ENCODE assay signal across 10 cellular contexts in the genomic region with DNA sequence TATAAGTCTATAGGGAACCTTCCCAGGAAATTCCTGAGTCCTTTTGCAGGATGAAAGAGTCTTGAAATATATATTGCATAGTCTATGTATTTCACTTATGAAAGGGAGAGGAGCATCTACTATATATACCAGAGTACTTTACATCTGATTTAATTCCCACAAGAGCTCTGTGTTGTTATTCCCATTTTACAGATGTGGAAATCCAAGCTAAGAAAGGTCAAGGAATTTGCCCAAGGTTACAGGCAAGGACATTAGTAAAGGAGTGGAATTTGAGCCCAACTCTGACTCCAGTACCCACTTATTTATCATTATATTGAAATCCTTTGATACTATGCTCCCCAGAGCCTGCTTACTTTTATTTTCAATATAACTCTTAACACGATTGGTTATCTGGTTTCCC. TPM values are rescaled to one million over a fixed set of nuclear protein-coding genes. Genes with fewer than 3 reads are reported as not detected.
DNase-seq lines count a peak whose midpoint lies in the region; TF ChIP-seq lines count a peak whose summit lies in the region.
"Had no signal": no experiment of that assay in that cellular context is flagged by ENCODE, and none has a peak within 500 bp of the region (broad histone marks: within the 10 kb centered on the region; RNA-seq: fewer than 3 reads in every experiment).

No MANE protein-coding gene starts in this region.

- no peak for DNase-seq in activated CD4-positive, alpha-beta T cell treated with anti-CD3 and anti-CD28 coated beads, Interleukin-2, amount 10 ng/mL, durations not matched to agents 7 days and 5 days
- no peak for DNase-seq in activated CD4-positive, alpha-beta T cell treated with anti-CD3 and anti-CD28 coated beads for 1 hour
- DNase-seq in adipocyte (ENCODE audit: low read depth), result no peak
- no peak for DNase-seq in UCSD-AML1 (lab: John Stamatoyannopoulos, UW; ENCODE audit: unreplicated experiment)
- DNase-seq in NOMO-1 treated with DMSO at 0.1 percent for 48 hours (lab: John Stamatoyannopoulos, UW; ENCODE audit: unreplicated experiment), result no peak
- no peak for DNase-seq in GOT3 (lab: John Stamatoyannopoulos, UW)
- DNase-seq: NCI-H1436 had no signal

- 23% methylated on average over 1 of the region's 1 CpG for WGBS in liver

- H3K9me3 Mint-ChIP-seq in activated CD4-positive, alpha-beta T cell treated with anti-CD3 and anti-CD28 coated beads, Interleukin-2, amount 10 ng/mL, durations not matched to agents 7 days and 5 days, result no peaks in the 10 kb centered on the region

- CTCF ChIA-PET in activated CD4-positive, alpha-beta T cell treated with anti-CD3 and anti-CD28 coated beads, Interleukin-2, amount 10 ng/mL, durations not matched to agents 7 days and 5 days (lab: Charles Lee), result interaction anchor here (1.2 kb wide), 1 partner anchor 273 kb away, joined by 3 read pairs; no protein-coding TSS in a partner anchor

- peaks cover 40% of the 10 kb centered on the region for H3K4me1 Mint-ChIP-seq in activated CD4-positive, alpha-beta T cell treated with anti-CD3 and anti-CD28 coated beads, Interleukin-2, amount 10 ng/mL, durations not matched to agents 7 days and 5 days

- POLR2A ChIA-PET in activated CD4-positive, alpha-beta T cell treated with anti-CD3 and anti-CD28 coated beads, Interleukin-2, amount 10 ng/mL, durations not matched to agents 7 days and 5 days (lab: Charles Lee), result no interaction called here

- H3K27me3 Mint-ChIP-seq in activated CD4-positive, alpha-beta T cell treated with anti-CD3 and anti-CD28 coated beads, Interleukin-2, amount 10 ng/mL, durations not matched to agents 7 days and 5 days, result no peaks in the 10 kb centered on the region

- H3K27me3 ChIP-seq in adipocyte (replicated peaks; ENCODE audit: control insufficient read depth, insufficient read depth, low read length), result no peaks in the 10 kb centered on the region
- H3K27me3 ChIP-seq in liver (ENCODE audit: control insufficient read depth in 4 of 4, insufficient read depth in 4 of 4, low read length in 3 of 4), result no peaks in the 10 kb centered on the region
- H3K27me3 ChIP-seq in subcutaneous abdominal adipose tissue (ENCODE audit: control insufficient read depth in 5 of 5, insufficient read depth in 4 of 5, low read length in 5 of 5), result no peaks in the 10 kb centered on the region

- H3K4me1 ChIP-seq in adipocyte (ENCODE audit: control insufficient read depth, insufficient read depth, low read length), result peaks cover 32% of the 10 kb centered on the region
- H3K4me1 ChIP-seq in liver (ENCODE audit: control insufficient read depth in 4 of 4, insufficient read depth in 4 of 4, low read length in 3 of 4), result peaks cover 5 to 54% (median 29%) of the 10 kb centered on the region in 4 donors
- peaks cover 6 to 68% (median 53%) of the 10 kb centered on the region in 5 donors for H3K4me1 ChIP-seq in subcutaneous abdominal adipose tissue (ENCODE audit: control insufficient read depth in 5 of 5, insufficient read depth in 5 of 5, low read length in 5 of 5)

- no peak for TF ChIP-seq RAD21 in liver (IDR thresholded peaks at IDR 0.05)

- no peak overlapping the region for H3K27ac ChIP-seq in liver (ENCODE audit: low read depth in 1 of 2, low read length in 2 of 2)
- H3K27ac ChIP-seq in subcutaneous abdominal adipose tissue (ENCODE audit: low read depth, low read length), result no peak overlapping the region

- H3K36me3 Mint-ChIP-seq in activated CD4-positive, alpha-beta T cell treated with anti-CD3 and anti-CD28 coated beads, Interleukin-2, amount 10 ng/mL, durations not matched to agents 7 days and 5 days (ENCODE audit: low read depth), result peaks cover 8% of the 10 kb centered on the region

- H3K4me3 ChIP-seq in adipocyte (ENCODE audit: low read length), result peak overlapping the region; percentile 98
- peak overlapping the region in 2 of 3 donors; percentile 40 to 89 for H3K4me3 ChIP-seq in liver (ENCODE audit: low read depth in 1 of 3, low read length in 3 of 3)
- peak overlapping the region; percentile 90 to 97 (median 94) for H3K4me3 ChIP-seq in subcutaneous abdominal adipose tissue (ENCODE audit: low read depth in 1 of 5, low read length in 5 of 5)
- H3K4me3 ChIP-seq: lung had no signal

- peaks cover 5% of the 10 kb centered on the region for H3K36me3 ChIP-seq in adipocyte (ENCODE audit: control insufficient read depth, insufficient read depth, low read length, severe bottlenecking)
- H3K36me3 ChIP-seq in liver (ENCODE audit: control insufficient read depth in 4 of 4, insufficient read depth in 3 of 4, low read depth in 1 of 4, low read length in 3 of 4), result peaks cover 0 to 1% (median 0%) of the 10 kb centered on the region in 4 donors
- H3K36me3 ChIP-seq in subcutaneous abdominal adipose tissue (ENCODE audit: control insufficient read depth in 5 of 5, insufficient read depth in 5 of 5, low read length in 5 of 5), result peaks cover 0 to 2% (median 0%) of the 10 kb centered on the region in 5 donors

- H3K9me3 ChIP-seq in adipocyte (ENCODE audit: control insufficient read depth, low read length) (no peaks in the 10 kb centered on the region), liver (ENCODE audit: control insufficient read depth in 4 of 4, low read length in 3 of 4) (no peaks in the 10 kb centered on the region), subcutaneous abdominal adipose tissue (ENCODE audit: control insufficient read depth in 5 of 5, low read length in 5 of 5) (no peaks in the 10 kb centered on the region)

- H3K4me3 Mint-ChIP-seq in activated CD4-positive, alpha-beta T cell treated with anti-CD3 and anti-CD28 coated beads, Interleukin-2, amount 10 ng/mL, durations not matched to agents 7 days and 5 days, result peak overlapping the region; percentile 57

- no peak overlapping the region for H3K27ac Mint-ChIP-seq in activated CD4-positive, alpha-beta T cell treated with anti-CD3 and anti-CD28 coated beads, Interleukin-2, amount 10 ng/mL, durations not matched to agents 7 days and 5 days

- no peak for TF ChIP-seq CTCF in liver (IDR thresholded peaks at IDR 0.05; ENCODE audit: low read depth, low read length, missing input control)

- H3K9ac ChIP-seq in adipocyte (ENCODE audit: low read length) (peak overlapping the region; percentile 97), liver (ENCODE audit: low read depth in 1 of 2, low read length in 2 of 2) (no peak overlapping the region), subcutaneous abdominal adipose tissue (ENCODE audit: low read length in 5 of 5) (peak overlapping the region in 4 of 5 donors; percentile 21 to 99 (median 82))

TF ChIP-seq in liver, 16 proteins besides CTCF, POLR2A, EP300 and RAD21:
- TF ChIP-seq RXRA (IDR thresholded peaks at IDR 0.05) (no peak), MAX (IDR thresholded peaks at IDR 0.05) (no peak), TAF1 (conservative IDR thresholded peaks at IDR 0.05) (no peak), REST (IDR thresholded peaks at IDR 0.05) (no peak), FOXA2 (IDR thresholded peaks at IDR 0.05) (no peak), ZBTB33 (IDR thresholded peaks at IDR 0.05) (no peak), HNF4G (IDR thresholded peaks at IDR 0.05) (no peak), HNF4A (conservative IDR thresholded peaks at IDR 0.05) (no peak), YY1 (IDR thresholded peaks at IDR 0.05) (no peak)
TF ChIP-seq in liver: peak in this region for 0.

RNA-seq across cellular contexts. Expression of gene SESN1, which starts 2.6 kb away (rescaled TPM):
- total RNA-seq in activated CD4-positive, alpha-beta T cell treated with anti-CD3 and anti-CD28 coated beads, Interleukin-2, amount 10 ng/mL, durations not matched to agents 7 days and 5 days, result 10 to 100 TPM; 19.9 to 21.6 TPM
- total RNA-seq in liver, result 10 to 100 TPM; 14.1 to 17.0 TPM
- 1 to 10 TPM; 6.2 to 7.9 TPM for polyA plus RNA-seq in liver

RNA-seq across cellular contexts. Expression of gene CEP57L1, which starts 3.2 kb away (rescaled TPM):
- total RNA-seq in activated CD4-positive, alpha-beta T cell treated with anti-CD3 and anti-CD28 coated beads, Interleukin-2, amount 10 ng/mL, durations not matched to agents 7 days and 5 days, result 10 to 100 TPM; 17.1 to 22.5 TPM
- total RNA-seq in liver, result 10 to 100 TPM; 10.1 to 22.1 TPM
- 10 to 100 TPM in 1 of 2 donors, 1 to 10 TPM in 1; 3.8 to 10.2 TPM for polyA plus RNA-seq in liver

Comparison
In these comparisons a context has a peak if more than half of its experiments do, and no peak if none do; other contexts are left out.
1. H3K9ac ChIP-seq: peak in adipocyte (single experiment) and subcutaneous abdominal adipose tissue (4 of 5); none in liver (0 of 2).
2. Peak in every context shown above with its lines, with median percentiles within 50 percentile points of each other: H3K4me3 ChIP-seq.